8 cellular contexts compared by ENCODE assay signal in genomic region chr4:98994474-98995182, GRCh38. TPM values are rescaled to one million over a fixed set of nuclear protein-coding genes. Genes with fewer than 3 reads are reported as not detected.
DNase-seq lines count a peak whose midpoint lies in the region; ATAC-seq lines count a peak whose summit lies in the region.

No MANE protein-coding gene starts in this region.

- CTCF ChIA-PET in activated naive CD4-positive, alpha-beta T cell treated with anti-CD3 and anti-CD28 coated beads for 36 hours (lab: Charles Lee): interaction anchor here (0.8 to 5.2 kb wide), 20 partner anchors 13 to 529 kb away, joined by 3 to 162 read pairs (median 5); partner anchors contain the start of genes ADH5 and EIF4E

- H3K36me3 ChIP-seq in iPS-15b (ENCODE audit: control insufficient read depth, insufficient read depth, low read length): no peaks in the 10 kb centered on the region

- H3K4me1 ChIP-seq in iPS-15b (ENCODE audit: control insufficient read depth, insufficient read depth, low read length): peaks cover 7% of the 10 kb centered on the region

- H3K4me3 Mint-ChIP-seq in activated naive CD4-positive, alpha-beta T cell treated with anti-CD3 and anti-CD28 coated beads for 36 hours: peak overlapping the region; percentile 84
- H3K4me3 Mint-ChIP-seq in activated T-helper 1 cell treated with anti-CD3 and anti-CD28 coated beads, Interleukin-12 subunit alpha, Interleukin-12 subunit beta, Interleukin-2, Interleukin-4 antibody, amounts not matched to agents 30 ng/mL and 10 ng/mL and 1 ng/mL, durations not matched to agents 14 hours and 24 hours and 36 hours: peak overlapping the region; percentile 91
- peak overlapping the region; percentile 91 to 93 for H3K4me3 Mint-ChIP-seq in stimulated activated naive B cell treated with anti-CD40 and anti-IgM and Interleukin-4, amounts not matched to agents 10 μg/mL and 1 μg/mL and 100 μg/mL, for 72 hours

- no peaks in the 10 kb centered on the region for H3K9me3 Mint-ChIP-seq in activated naive CD4-positive, alpha-beta T cell treated with anti-CD3 and anti-CD28 coated beads for 36 hours
- H3K9me3 Mint-ChIP-seq in activated T-helper 1 cell treated with anti-CD3 and anti-CD28 coated beads, Interleukin-12 subunit alpha, Interleukin-12 subunit beta, Interleukin-2, Interleukin-4 antibody, amounts not matched to agents 30 ng/mL and 10 ng/mL and 1 ng/mL, durations not matched to agents 14 hours and 24 hours and 36 hours: no peaks in the 10 kb centered on the region
- H3K9me3 Mint-ChIP-seq in stimulated activated naive B cell treated with anti-CD40 and anti-IgM and Interleukin-4, amounts not matched to agents 10 μg/mL and 1 μg/mL and 100 μg/mL, for 72 hours: no peaks in the 10 kb centered on the region

- H3K4me1 Mint-ChIP-seq in activated naive CD4-positive, alpha-beta T cell treated with anti-CD3 and anti-CD28 coated beads for 36 hours (ENCODE audit: low read depth): peaks cover 31% of the 10 kb centered on the region
- H3K4me1 Mint-ChIP-seq in activated T-helper 1 cell treated with anti-CD3 and anti-CD28 coated beads, Interleukin-12 subunit alpha, Interleukin-12 subunit beta, Interleukin-2, Interleukin-4 antibody, amounts not matched to agents 30 ng/mL and 10 ng/mL and 1 ng/mL, durations not matched to agents 14 hours and 24 hours and 36 hours (ENCODE audit: low read depth): peaks cover 26% of the 10 kb centered on the region
- H3K4me1 Mint-ChIP-seq in stimulated activated naive B cell treated with anti-CD40 and anti-IgM and Interleukin-4, amounts not matched to agents 10 μg/mL and 1 μg/mL and 100 μg/mL, for 72 hours: peaks cover 16 to 28% of the 10 kb centered on the region in 2 donors

- intact Hi-C loops in activated naive CD4-positive, alpha-beta T cell treated with anti-CD3 and anti-CD28 coated beads for 36 hours (cut with micrococcal nuclease): loop anchor here (1.0 to 5.0 kb wide), 16 partner anchors 62 to 956 kb away; partner anchors contain the start of genes ADH5, EIF4E, H2AZ1 and STPG2
- intact Hi-C loops in activated T-helper 1 cell treated with anti-CD3 and anti-CD28 coated beads, Interleukin-12 subunit alpha, Interleukin-12 subunit beta, Interleukin-2, Interleukin-4 antibody, amounts not matched to agents 30 ng/mL and 10 ng/mL and 1 ng/mL, durations not matched to agents 14 hours and 24 hours and 36 hours (cut with micrococcal nuclease): loop anchor here (1.0 to 5.0 kb wide), 20 partner anchors 52 to 952 kb away; partner anchors contain the start of genes ADH5, DAPP1, DNAJB14 and EIF4E

- ATAC-seq in stimulated activated naive B cell treated with anti-CD40 and anti-IgM and Interleukin-4, amounts not matched to agents 10 μg/mL and 1 μg/mL and 100 μg/mL, for 72 hours (replicated peaks): peak in 1 of 2 donors; percentile 3

- H3K9me3 ChIP-seq in iPS-15b (ENCODE audit: control insufficient read depth, insufficient read depth, low read length): no peaks in the 10 kb centered on the region

- H3K4me3 ChIP-seq in iPS-15b (ENCODE audit: low read depth, low read length): peak overlapping the region; percentile 48

- H3K27me3 Mint-ChIP-seq in activated naive CD4-positive, alpha-beta T cell treated with anti-CD3 and anti-CD28 coated beads for 36 hours (ENCODE audit: low read depth): no peaks in the 10 kb centered on the region
- no peaks in the 10 kb centered on the region for H3K27me3 Mint-ChIP-seq in activated T-helper 1 cell treated with anti-CD3 and anti-CD28 coated beads, Interleukin-12 subunit alpha, Interleukin-12 subunit beta, Interleukin-2, Interleukin-4 antibody, amounts not matched to agents 30 ng/mL and 10 ng/mL and 1 ng/mL, durations not matched to agents 14 hours and 24 hours and 36 hours (ENCODE audit: insufficient read depth)
- peaks cover 0 to 6% of the 10 kb centered on the region in 2 donors for H3K27me3 Mint-ChIP-seq in stimulated activated naive B cell treated with anti-CD40 and anti-IgM and Interleukin-4, amounts not matched to agents 10 μg/mL and 1 μg/mL and 100 μg/mL, for 72 hours

- H3K9ac ChIP-seq in iPS-15b (ENCODE audit: low read depth, low read length): no peak overlapping the region

- H3K27me3 ChIP-seq in iPS-15b (ENCODE audit: control insufficient read depth, insufficient read depth, low read length): no peaks in the 10 kb centered on the region

- DNase-seq in activated naive CD4-positive, alpha-beta T cell treated with anti-CD3 and anti-CD28 coated beads for 36 hours: no peak
- DNase-seq in activated naive CD4-positive, alpha-beta T cell treated with anti-CD3 and anti-CD28 coated beads, Interleukin-2, amount 50 U/mL, for 16 hours: no peak
- DNase-seq in activated T-helper 1 cell treated with anti-CD3 and anti-CD28 coated beads, Interleukin-12 subunit alpha, Interleukin-12 subunit beta, Interleukin-2, Interleukin-4 antibody, amounts not matched to agents 30 ng/mL and 10 ng/mL and 1 ng/mL, durations not matched to agents 14 hours and 24 hours and 36 hours (ENCODE audit: low spot score): no peak
- no peak for DNase-seq in stimulated activated naive B cell treated with anti-CD40 and anti-IgM and Interleukin-4, amounts not matched to agents 10 μg/mL and 1 μg/mL and 100 μg/mL, for 72 hours
- DNase-seq in NCI-H2081 (lab: John Stamatoyannopoulos, UW) (no peak), NCI-H2171 (lab: John Stamatoyannopoulos, UW) (no peak), HK-2 (ENCODE audit: unreplicated experiment) (no peak)

- H3K36me3 Mint-ChIP-seq in activated naive CD4-positive, alpha-beta T cell treated with anti-CD3 and anti-CD28 coated beads for 36 hours (ENCODE audit: low read depth): no peaks in the 10 kb centered on the region
- peaks cover 3% of the 10 kb centered on the region for H3K36me3 Mint-ChIP-seq in activated T-helper 1 cell treated with anti-CD3 and anti-CD28 coated beads, Interleukin-12 subunit alpha, Interleukin-12 subunit beta, Interleukin-2, Interleukin-4 antibody, amounts not matched to agents 30 ng/mL and 10 ng/mL and 1 ng/mL, durations not matched to agents 14 hours and 24 hours and 36 hours (ENCODE audit: low read depth)
- no peaks in the 10 kb centered on the region for H3K36me3 Mint-ChIP-seq in stimulated activated naive B cell treated with anti-CD40 and anti-IgM and Interleukin-4, amounts not matched to agents 10 μg/mL and 1 μg/mL and 100 μg/mL, for 72 hours

- peak overlapping the region; percentile 92 for H3K27ac Mint-ChIP-seq in activated naive CD4-positive, alpha-beta T cell treated with anti-CD3 and anti-CD28 coated beads for 36 hours
- peak overlapping the region; percentile 99 for H3K27ac Mint-ChIP-seq in activated T-helper 1 cell treated with anti-CD3 and anti-CD28 coated beads, Interleukin-12 subunit alpha, Interleukin-12 subunit beta, Interleukin-2, Interleukin-4 antibody, amounts not matched to agents 30 ng/mL and 10 ng/mL and 1 ng/mL, durations not matched to agents 14 hours and 24 hours and 36 hours
- H3K27ac Mint-ChIP-seq in stimulated activated naive B cell treated with anti-CD40 and anti-IgM and Interleukin-4, amounts not matched to agents 10 μg/mL and 1 μg/mL and 100 μg/mL, for 72 hours: peak overlapping the region; percentile 98

RNA-seq across cellular contexts. Expression of gene METAP1, which starts 0.9 kb away (rescaled TPM):
- 10 to 100 TPM; 65.6 to 70.1 TPM for total RNA-seq in activated naive CD4-positive, alpha-beta T cell treated with anti-CD3 and anti-CD28 coated beads for 36 hours
- total RNA-seq in activated T-helper 1 cell treated with anti-CD3 and anti-CD28 coated beads, Interleukin-12 subunit alpha, Interleukin-12 subunit beta, Interleukin-2, Interleukin-4 antibody, amounts not matched to agents 30 ng/mL and 10 ng/mL and 1 ng/mL, durations not matched to agents 14 hours and 24 hours and 36 hours: 58.1 and 61.3 TPM in 2 replicates
